Comparison of ENCODE assay signal across 33 cellular contexts in the genomic region with DNA sequence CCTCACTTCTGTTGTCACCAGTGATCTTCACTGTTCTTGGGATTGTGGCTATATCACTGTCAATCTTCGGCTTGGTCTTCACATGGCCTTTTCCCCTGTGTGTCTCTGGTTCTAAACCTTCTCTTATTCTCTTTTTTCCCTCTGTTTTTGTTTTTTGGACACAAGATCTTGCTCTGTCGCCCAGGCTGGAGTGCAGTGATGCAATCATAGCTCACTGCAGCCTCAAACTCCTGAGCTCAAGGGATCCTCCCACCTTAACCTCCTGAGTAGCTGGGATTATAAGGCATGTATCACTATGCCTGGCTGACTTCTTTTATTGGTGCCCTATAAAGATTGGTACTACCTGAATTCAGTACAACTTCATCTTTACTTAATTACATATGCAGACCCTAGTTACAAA.
"Had no signal": no experiment of that assay in that cellular context is flagged by ENCODE, and none has a peak within 500 bp of the region (broad histone marks: within the 10 kb centered on the region; RNA-seq: fewer than 3 reads in every experiment).

No MANE protein-coding gene starts in this region.

- H3K36me3 ChIP-seq: MG63 had no signal

- DNase-seq: Karpas-422, Kasumi-1, MG63, MM.1S, MV-4-11, NCI-H1048, NCI-H1092, NCI-H1092 treated with DMSO at 0.1 percent for 48 hours, NCI-H1105, NCI-H1105 treated with DMSO at 0.1 percent for 48 hours, NCI-H1417 treated with DMSO at 0.1 percent for 48 hours, NCI-H1436, NCI-H1436 treated with DMSO at 0.1 percent for 48 hours, NCI-H146, NCI-H1694, NCI-H1694 treated with DMSO at 0.1 percent for 48 hours, NCI-H187, NCI-H187 treated with DMSO at 0.1 percent for 48 hours, NCI-H1930, NCI-H2029, NCI-H2029 treated with DMSO at 0.1 percent for 48 hours, NCI-H2081, NCI-H2081 treated with DMSO at 0.1 percent for 48 hours, NCI-H2107, NCI-H2171, NCI-H2171 treated with DMSO at 0.1 percent for 48 hours, NCI-H226, NCI-H345, NCI-H446, NCI-H446 treated with DMSO at 0.1 percent for 48 hours, NCI-H510A, NCI-H510A treated with DMSO at 0.1 percent for 48 hours, NCI-H524 had no signal

- H3K4me3 ChIP-seq: MG63 had no signal

- H3K27me3 ChIP-seq: MG63 had no signal

- H3K9me3 ChIP-seq: MG63 had no signal
